Comparison of ENCODE assay signal across 1 cellular context in the genomic region with DNA sequence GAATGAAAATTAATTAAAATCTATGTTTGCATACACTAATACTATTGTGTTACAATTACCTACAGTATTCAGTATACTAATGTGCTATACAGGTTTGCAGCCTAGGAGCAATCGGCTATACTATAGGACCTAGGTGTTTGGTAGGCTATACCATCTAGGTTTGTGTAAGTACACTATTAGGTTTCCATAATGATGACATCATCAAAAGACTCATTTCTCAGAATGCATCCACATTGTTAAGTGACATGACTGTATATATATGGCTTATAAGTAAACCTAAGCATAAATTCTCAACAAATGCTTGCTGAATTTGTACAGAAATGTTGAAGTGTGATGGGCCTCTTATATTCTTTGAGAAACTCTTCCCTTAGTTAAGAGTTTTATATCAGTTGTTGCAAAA.
TF ChIP-seq lines count a peak whose summit lies in the region.

No MANE protein-coding gene starts in this region.

TF ChIP-seq in HepG2, 621 proteins besides CTCF, POLR2A, EP300 and RAD21 (continued from another document):
- TF ChIP-seq NFAT5 (CRISPR knock-in tag; IDR thresholded peaks at IDR 0.05): no peak
- no peak for TF ChIP-seq HNRNPUL1 (IDR thresholded peaks at IDR 0.05; ENCODE audit: low read depth, low read length)
- TF ChIP-seq NONO (IDR thresholded peaks at IDR 0.05): no peak
- no peak for TF ChIP-seq NONO (CRISPR knock-in tag; conservative IDR thresholded peaks at IDR 0.05)
- no peak for TF ChIP-seq EEA1 (CRISPR knock-in tag; IDR thresholded peaks at IDR 0.05; ENCODE audit: borderline replicate concordance)
- no peak for TF ChIP-seq ZMYM3 (CRISPR knock-in tag; IDR thresholded peaks at IDR 0.05)
- TF ChIP-seq ZNF160 (CRISPR knock-in tag; IDR thresholded peaks at IDR 0.05): no peak
- TF ChIP-seq NFE2 (CRISPR knock-in tag; IDR thresholded peaks at IDR 0.05): no peak
- no peak for TF ChIP-seq ZFAT (CRISPR knock-in tag; conservative IDR thresholded peaks at IDR 0.05)
